8 cellular contexts compared by ENCODE assay signal in genomic region chr2:160269803-160270570, GRCh38.
DNase-seq lines count a peak whose midpoint lies in the region; ATAC-seq, FAIRE-seq and TF ChIP-seq lines count a peak whose summit lies in the region.

No MANE protein-coding gene starts in this region.

- no peaks in the 10 kb centered on the region for H3K9me3 Mint-ChIP-seq in CD8-positive, alpha-beta T cell

- peaks cover 28% of the 10 kb centered on the region for H3K4me1 Mint-ChIP-seq in CD8-positive, alpha-beta T cell (ENCODE audit: low read depth)

- H3K27me3 ChIP-seq in CD8-positive, alpha-beta T cell (ENCODE audit: insufficient read depth, low read length), result no peaks in the 10 kb centered on the region
- H3K27me3 ChIP-seq in HL-60 (ENCODE audit: insufficient read depth, poor library complexity, severe bottlenecking), result no peaks in the 10 kb centered on the region
- no peaks in the 10 kb centered on the region for H3K27me3 ChIP-seq in neuron (ENCODE audit: insufficient read depth, low read length)
- no peaks in the 10 kb centered on the region for H3K27me3 ChIP-seq in stomach

- POLR2A ChIA-PET in CD8-positive, alpha-beta T cell (lab: Charles Lee), result interaction anchor here (0.9 to 1.5 kb wide), 7 partner anchors 12 to 707 kb away, joined by 3 to 5 read pairs (median 3); no protein-coding TSS in a partner anchor

- ATAC-seq in CD8-positive, alpha-beta T cell, result peak; percentile 88
- ATAC-seq in GM19467 (IDR thresholded peaks at IDR 0.05; ENCODE audit: unreplicated experiment), result peak; percentile 73

- no peaks in the 10 kb centered on the region for H3K9me3 ChIP-seq in CD8-positive, alpha-beta T cell (ENCODE audit: low read length)
- H3K9me3 ChIP-seq in neuron (ENCODE audit: low read length) (no peaks in the 10 kb centered on the region), stomach (no peaks in the 10 kb centered on the region)

- TF ChIP-seq POLR2A in stomach (IDR thresholded peaks at IDR 0.05), result no peak

- peak; percentile 37 to 80 (median 66) for DNase-seq in CD8-positive, alpha-beta T cell
- DNase-seq in HL-60 (ENCODE audit: low read depth in 1 of 2, low spot score in 1 of 2) (peak; percentile 37 to 74), RKO (ENCODE audit: low spot score) (peak; percentile 70), frontal cortex (ENCODE audit: low spot score in 2 of 2) (peak; percentile 55 to 73), stomach (peak; percentile 79)
- DNase-seq in activated naive CD4-positive, alpha-beta T cell (lab: John Stamatoyannopoulos, UW), result peak; percentile 43 to 55 (median 44)

- peaks cover 17% of the 10 kb centered on the region for H3K4me1 ChIP-seq in CD8-positive, alpha-beta T cell (ENCODE audit: insufficient read depth, low read length)
- no peaks in the 10 kb centered on the region for H3K4me1 ChIP-seq in neuron (ENCODE audit: insufficient read depth, low read length)
- H3K4me1 ChIP-seq in stomach, result peaks cover 7 to 29% (median 25%) of the 10 kb centered on the region in 4 donors

- 0 to 3% (median 2%) methylated on average over 41 to 53 of the region's 53 CpGs for WGBS in stomach, 5 donors

- peak overlapping the region; percentile 87 for H3K4me3 Mint-ChIP-seq in CD8-positive, alpha-beta T cell

- H3K36me3 Mint-ChIP-seq in CD8-positive, alpha-beta T cell, result peaks cover 32% of the 10 kb centered on the region

- FAIRE-seq in frontal cortex (lab: Jason Lieb, UNC), result no peak

- peak; percentile 15 for TF ChIP-seq EP300 in stomach (IDR thresholded peaks at IDR 0.05)

- H3K4me3 ChIP-seq in CD8-positive, alpha-beta T cell (ENCODE audit: low read depth, low read length), result peak overlapping the region; percentile 75
- H3K4me3 ChIP-seq in HL-60 (replicated peaks; ENCODE audit: insufficient read depth, low read length) (peak overlapping the region; percentile 36), neuron (ENCODE audit: low read length) (peak overlapping the region; percentile 16), stomach (peak overlapping the region; percentile 42 to 50 (median 48))

- peak overlapping the region; percentile 48 for H3K27ac ChIP-seq in CD8-positive, alpha-beta T cell (ENCODE audit: low read depth, low read length)
- H3K27ac ChIP-seq in HL-60 (replicated peaks) (peak overlapping the region; percentile 59), stomach (peak overlapping the region; percentile 69 to 94 (median 89))

- no peaks in the 10 kb centered on the region for H3K36me3 ChIP-seq in CD8-positive, alpha-beta T cell (ENCODE audit: insufficient read depth, low read length)
- H3K36me3 ChIP-seq in neuron (ENCODE audit: insufficient read depth, low read length) (peaks cover 12% of the 10 kb centered on the region), stomach (peaks cover 0 to 31% (median 18%) of the 10 kb centered on the region in 4 donors)

- intact Hi-C loops in CD8-positive, alpha-beta T cell (cut with DNase I, micrococcal nuclease), result loop anchor here (1.0 to 10.0 kb wide), 3 partner anchors 18 to 365 kb away; partner anchors contain the start of genes LY75 (in 1 of the 2) and RBMS1 (in 1 of the 2)
- intact Hi-C loops in stomach (cut with DNase I; ENCODE audit: low total_unique reads), result no loop called here

- no peaks in the 10 kb centered on the region for H3K27me3 Mint-ChIP-seq in CD8-positive, alpha-beta T cell (ENCODE audit: low read depth)

- peak; percentile 70 for TF ChIP-seq CTCF in CD8-positive, alpha-beta T cell (IDR thresholded peaks at IDR 0.05)
- TF ChIP-seq CTCF in HL-60 (IDR thresholded peaks at IDR 0.05; ENCODE audit: insufficient read depth, low read length) (peak; percentile 50), stomach (IDR thresholded peaks at IDR 0.05) (peak in 5 of 7 experiments; percentile 46 to 79 (median 75))

- CTCF ChIA-PET in CD8-positive, alpha-beta T cell (lab: Charles Lee), result interaction anchor here (0.6 to 3.0 kb wide), 23 partner anchors 8 to 727 kb away, joined by 3 to 20 read pairs (median 4); no protein-coding TSS in a partner anchor

- peak overlapping the region; percentile 94 for H3K27ac Mint-ChIP-seq in CD8-positive, alpha-beta T cell

- H2AFZ ChIP-seq in neuron (ENCODE audit: low read depth, low read length), result no peak overlapping the region

Comparison
In these comparisons a context has a peak if more than half of its experiments do, and no peak if none do; other contexts are left out.
1. Peak in every context shown above with its lines: DNase-seq, ATAC-seq, H3K4me3 ChIP-seq and H3K27ac ChIP-seq.
2. H3K4me3 ChIP-seq: peak in every context shown above with its lines; median percentile 75 in CD8-positive, alpha-beta T cell; 48 in stomach; 36 in HL-60; 16 in neuron.